15 cellular contexts compared by ENCODE assay signal in genomic region chr5:159552751-159553150, GRCh38.
DNase-seq lines count a peak whose midpoint lies in the region; ATAC-seq and TF ChIP-seq lines count a peak whose summit lies in the region.
"Had no signal": no experiment of that assay in that cellular context is flagged by ENCODE, and none has a peak within 500 bp of the region (broad histone marks: within the 10 kb centered on the region; RNA-seq: fewer than 3 reads in every experiment).

No MANE protein-coding gene starts in this region.

- CTCF ChIA-PET in mammary epithelial cell (lab: Charles Lee; ENCODE audit: low non-redundant PET): no interaction called here

- H3K79me2 ChIP-seq in mammary epithelial cell (ENCODE audit: insufficient read depth, low read length): no peaks in the 10 kb centered on the region

- H3K9me3 ChIP-seq in mammary epithelial cell (replicated peaks; ENCODE audit: insufficient read depth, low read length): no peaks in the 10 kb centered on the region
- peaks cover 0 to 2% of the 10 kb centered on the region in 2 donors for H3K9me3 ChIP-seq in left lung

- intact Hi-C loops in mammary epithelial cell (cut with micrococcal nuclease) (no loop called here), left lung (cut with DNase I) (no loop called here), sciatic nerve (cut with DNase I) (no loop called here)

- in situ Hi-C loops in mammary epithelial cell (cut with MboI; ENCODE audit: low sequenced_read_pairs in 2 of 2): no loop called here

- ATAC-seq in left lung (peak; percentile 36), sciatic nerve (no peak)
- ATAC-seq: A549 had no signal

- dilution Hi-C loops in mammary epithelial cell (cut with HindIII; ENCODE audit: low sequenced_read_pairs): no loop called here

- H3K36me3 ChIP-seq in mammary epithelial cell (ENCODE audit: insufficient read depth, low read length): no peaks in the 10 kb centered on the region
- H3K36me3 ChIP-seq in left lung: no peaks in the 10 kb centered on the region
- H3K36me3 ChIP-seq: stomach had no signal

- WGBS in mammary epithelial cell (ENCODE audit: low coverage, missing lambda C conversion rate): 92% methylated on average over 3 of the region's 3 CpGs

- no TSS peak for BruUV-seq in mammary epithelial cell (replicated peaks; lab: Mats Ljungman, UMichigan)

- DNase-seq in AG08395 (ENCODE audit: low spot score) (peak; percentile 72), LHCN-M2 (ENCODE audit: low read depth) (peak; percentile 85), mammary epithelial cell (peak; percentile 30), left lung (no peak), NCI-H69 (lab: John Stamatoyannopoulos, UW) (no peak), NCI-H1417 treated with DMSO at 0.1 percent for 48 hours (lab: John Stamatoyannopoulos, UW) (no peak), sciatic nerve (ENCODE audit: low spot score) (no peak), ecto neural progenitor cell (ENCODE audit: low spot score) (no peak)
- DNase-seq: activated naive CD4-positive, alpha-beta T cell treated with anti-CD3 and anti-CD28 coated beads, Interleukin-2, amount 10 ng/mL, durations not matched to agents 7 days and 5 days; erythroblast; MV-4-11; stomach had no signal

- no peak for TF ChIP-seq CTCF in mammary epithelial cell (conservative IDR thresholded peaks at IDR 0.05 in 1 of 2, IDR thresholded peaks at IDR 0.05 in 1 of 2; ENCODE audit: extremely low read depth in 1 of 2, insufficient read depth in 1 of 2, low read depth in 1 of 2, low read length in 2 of 2)
- no peak for TF ChIP-seq CTCF in left lung (IDR thresholded peaks at IDR 0.05)

- no peaks in the 10 kb centered on the region for H3K27me3 ChIP-seq in mammary epithelial cell (ENCODE audit: insufficient read depth, low read length)
- H3K27me3 ChIP-seq in left lung: no peaks in the 10 kb centered on the region
- H3K27me3 ChIP-seq: stomach had no signal

- H3K4me1 ChIP-seq in mammary epithelial cell (ENCODE audit: insufficient read depth, low read length) (no peaks in the 10 kb centered on the region), left lung (no peaks in the 10 kb centered on the region)
- H3K4me1 ChIP-seq: A549, stomach had no signal

- H3K27ac ChIP-seq in mammary epithelial cell (ENCODE audit: insufficient read depth, low read depth, low read length): no peak overlapping the region
- no peak overlapping the region for H3K27ac ChIP-seq in left lung
- H3K27ac ChIP-seq: A549, stomach, VCaP had no signal

- no peak overlapping the region for H3K9ac ChIP-seq in mammary epithelial cell (ENCODE audit: insufficient read depth, low read length)

- H3K4me2 ChIP-seq in mammary epithelial cell (ENCODE audit: insufficient read depth, low read depth, low read length): no peak overlapping the region
- H3K4me2 ChIP-seq: A549 had no signal

- H2AFZ ChIP-seq in mammary epithelial cell (ENCODE audit: low read depth, low read length): no peak overlapping the region

- H4K20me1 ChIP-seq in mammary epithelial cell (ENCODE audit: insufficient read depth, low read length): no peaks in the 10 kb centered on the region

- H3K4me3 ChIP-seq in mammary epithelial cell (replicated peaks in 1 of 3; ENCODE audit: insufficient read depth in 1 of 3, low read depth in 2 of 3, low read length in 3 of 3): no peak overlapping the region
- no peak overlapping the region for H3K4me3 ChIP-seq in left lung
- H3K4me3 ChIP-seq: A549, lung, stomach had no signal

Comparison
In these comparisons a context has a peak if more than half of its experiments do, and no peak if none do; other contexts are left out.
1. DNase-seq: peak in AG08395 (single experiment), LHCN-M2 (single experiment) and mammary epithelial cell (single experiment); none in left lung (0 of 2), NCI-H69 (single experiment), NCI-H1417 treated with DMSO at 0.1 percent for 48 hours (single experiment), sciatic nerve (single experiment) and ecto neural progenitor cell (single experiment).